ENCODE assay signal across 9 cellular contexts in genomic region chr16:22206847-22207714, GRCh38. TPM values are rescaled to one million over a fixed set of nuclear protein-coding genes. Genes with fewer than 3 reads are reported as not detected.
A peak's percentile ranks its signal among the peaks of the same experiment; 100 is the strongest.
DNase-seq lines count a peak whose midpoint lies in the region; ATAC-seq and TF ChIP-seq lines count a peak whose summit lies in the region.
"Had no signal": no experiment of that assay in that cellular context is flagged by ENCODE, and none has a peak within 500 bp of the region (broad histone marks: within the 10 kb centered on the region; RNA-seq: fewer than 3 reads in every experiment).

No MANE protein-coding gene starts in this region.

- H3K36me3 Mint-ChIP-seq in dendritic cell treated with granulocyte-macrophage colony-stimulating factor and Interleukin-4, amounts not matched to agents 40 ng/mL and 50 ng/mL, for 4 days (ENCODE audit: low read depth): peaks cover 60% of the 10 kb centered on the region

- H3K4me1 ChIP-seq in liver (ENCODE audit: control insufficient read depth in 4 of 4, insufficient read depth in 4 of 4, low read length in 3 of 4): peaks cover 7 to 21% (median 12%) of the 10 kb centered on the region in 4 donors

- no peaks in the 10 kb centered on the region for H3K9me3 ChIP-seq in liver (ENCODE audit: control insufficient read depth in 4 of 4, low read length in 3 of 4)

- ATAC-seq in HG02642 (IDR thresholded peaks at IDR 0.05; ENCODE audit: poor library complexity, unreplicated experiment) (peak; percentile 43), GM19328 (IDR thresholded peaks at IDR 0.05; ENCODE audit: unreplicated experiment) (no peak)

- peak overlapping the region; percentile 56 to 75 for H3K9ac ChIP-seq in liver (ENCODE audit: low read depth in 1 of 2, low read length in 2 of 2)

- WGBS in liver: 8% methylated on average over 35 of the region's 35 CpGs

- TF ChIP-seq CTCF in liver (IDR thresholded peaks at IDR 0.05; ENCODE audit: low read depth, low read length, missing input control): no peak

- no peaks in the 10 kb centered on the region for H3K9me3 Mint-ChIP-seq in dendritic cell treated with granulocyte-macrophage colony-stimulating factor and Interleukin-4, amounts not matched to agents 40 ng/mL and 50 ng/mL, for 4 days

- intact Hi-C loops in dendritic cell treated with granulocyte-macrophage colony-stimulating factor and Interleukin-4, amounts not matched to agents 40 ng/mL and 50 ng/mL, for 4 days (cut with micrococcal nuclease): loop anchor here (1.0 to 2.0 kb wide), 3 partner anchors 16 to 90 kb away; partner anchors contain the start of gene POLR3E

- H3K27me3 ChIP-seq in liver (ENCODE audit: control insufficient read depth in 4 of 4, insufficient read depth in 4 of 4, low read length in 3 of 4): no peaks in the 10 kb centered on the region

- peak; percentile 66 for DNase-seq in NCI-H2196 (lab: John Stamatoyannopoulos, UW; ENCODE audit: unreplicated experiment)
- DNase-seq in activated CD4-positive, alpha-beta T cell treated with anti-CD3 and anti-CD28 coated beads for 48 hours: peak; percentile 81
- peak; percentile 65 to 73 for DNase-seq in stimulated activated CD4-positive, alpha-beta T cell treated with anti-CD3 and anti-CD28 coated beads, Interleukin-4, amount 100 ng/mL, for 4 hours

- H3K4me3 ChIP-seq in GM08714 (ENCODE audit: low read length) (peak overlapping the region; percentile 73), liver (ENCODE audit: low read depth in 1 of 3, low read length in 3 of 3) (peak overlapping the region; percentile 68 to 96 (median 70))

- peak overlapping the region; percentile 97 for H3K4me3 Mint-ChIP-seq in dendritic cell treated with granulocyte-macrophage colony-stimulating factor and Interleukin-4, amounts not matched to agents 40 ng/mL and 50 ng/mL, for 4 days

- peak in 1 of 2 donors; percentile 7 for TF ChIP-seq RAD21 in liver (IDR thresholded peaks at IDR 0.05)

- peaks cover 53% of the 10 kb centered on the region for H3K4me1 Mint-ChIP-seq in dendritic cell treated with granulocyte-macrophage colony-stimulating factor and Interleukin-4, amounts not matched to agents 40 ng/mL and 50 ng/mL, for 4 days (ENCODE audit: low read depth)

- no peaks in the 10 kb centered on the region for H3K27me3 Mint-ChIP-seq in dendritic cell treated with granulocyte-macrophage colony-stimulating factor and Interleukin-4, amounts not matched to agents 40 ng/mL and 50 ng/mL, for 4 days

- H3K27ac Mint-ChIP-seq in dendritic cell treated with granulocyte-macrophage colony-stimulating factor and Interleukin-4, amounts not matched to agents 40 ng/mL and 50 ng/mL, for 4 days: peak overlapping the region; percentile 99

- peak overlapping the region; percentile 79 to 91 for H3K27ac ChIP-seq in liver (ENCODE audit: low read depth in 1 of 2, low read length in 2 of 2)

- no peaks in the 10 kb centered on the region for H3K36me3 ChIP-seq in liver (ENCODE audit: control insufficient read depth in 4 of 4, insufficient read depth in 3 of 4, low read depth in 1 of 4, low read length in 3 of 4)

TF ChIP-seq in liver, 16 proteins besides CTCF, POLR2A, EP300 and RAD21:
- TF ChIP-seq FOXA1 (IDR thresholded peaks at IDR 0.05) (no peak), SP1 (IDR thresholded peaks at IDR 0.05) (peak; percentile 22), ZBTB33 (IDR thresholded peaks at IDR 0.05) (no peak), NR2F2 (IDR thresholded peaks at IDR 0.05) (peak; percentile 30), MAX (IDR thresholded peaks at IDR 0.05) (peak; percentile 42), YY1 (IDR thresholded peaks at IDR 0.05) (peak; percentile 38), EGR1 (IDR thresholded peaks at IDR 0.05; ENCODE audit: low read depth in 2 of 2) (peak in 1 of 2 donors; percentile 30), REST (IDR thresholded peaks at IDR 0.05) (peak; percentile 21)

RNA-seq across cellular contexts. Expression of gene EEF2K, which starts 1.0 kb away (rescaled TPM):
- 10 to 100 TPM; 11.5 to 14.3 TPM for total RNA-seq in liver
- polyA plus RNA-seq in liver: 1 to 10 TPM; 3.2 to 4.5 TPM

RNA-seq across cellular contexts. Expression of gene SDR42E2, which starts 44.8 kb away (rescaled TPM):
- not detected for total RNA-seq in liver
- polyA plus RNA-seq in liver: under 1 TPM in 1 of 2 donors, not detected in 1; 0.07 TPM
- total RNA-seq: renal cortical epithelial cell had no signal
